Comparison of ENCODE assay signal across 1 cellular context in the genomic region with DNA sequence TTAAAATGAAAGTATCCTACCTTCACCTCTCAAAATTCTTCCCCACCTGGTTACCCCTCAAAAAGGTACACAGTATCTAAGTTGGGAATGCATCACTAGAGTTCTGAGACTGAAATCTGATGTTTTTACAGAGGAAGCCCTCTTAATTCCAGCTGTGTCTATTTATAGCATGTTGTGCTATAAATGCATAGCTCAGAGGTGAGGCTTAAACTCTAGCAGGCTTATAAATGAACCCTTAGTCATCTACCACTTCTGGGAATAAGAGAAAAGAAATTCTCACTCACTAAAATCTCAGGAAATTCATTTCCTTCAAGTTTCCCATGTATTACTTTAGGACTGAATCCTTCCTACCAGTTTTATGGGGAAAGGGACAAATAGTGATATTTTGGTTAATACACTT.
A peak's percentile ranks its signal among the peaks of the same experiment; 100 is the strongest.
TF ChIP-seq lines count a peak whose summit lies in the region.

No MANE protein-coding gene starts in this region.

TF ChIP-seq in IMR-90, 13 proteins besides CTCF, POLR2A, EP300 and RAD21 (continued from another document):
- TF ChIP-seq ELK1 (IDR thresholded peaks at IDR 0.05; ENCODE audit: borderline replicate concordance, low read depth, low read length), result no peak
- TF ChIP-seq MAZ (IDR thresholded peaks at IDR 0.05; ENCODE audit: borderline replicate concordance, low read depth, low read length), result no peak
- TF ChIP-seq RFX5 (IDR thresholded peaks at IDR 0.05; ENCODE audit: low read depth, low read length), result no peak
- no peak for TF ChIP-seq SMC3 (IDR thresholded peaks at IDR 0.05; ENCODE audit: low read depth, low read length)
- TF ChIP-seq NFE2L2 (IDR thresholded peaks at IDR 0.05; ENCODE audit: low read depth, low read length), result 0 out of 2 replicates have a peak, but pooled peaks have one; percentile 25
